In genomic region chr3:157182879-157183278, GRCh38 we compare ENCODE assay signal across 19 cellular contexts. TPM values are rescaled to one million over a fixed set of nuclear protein-coding genes. Genes with fewer than 3 reads are reported as not detected.
DNase-seq lines count a peak whose midpoint lies in the region; TF ChIP-seq lines count a peak whose summit lies in the region.
"Had no signal": no experiment of that assay in that cellular context is flagged by ENCODE, and none has a peak within 500 bp of the region (broad histone marks: within the 10 kb centered on the region; RNA-seq: fewer than 3 reads in every experiment).

No MANE protein-coding gene starts in this region.

- no peak overlapping the region for H3K4me3 ChIP-seq in AG09309 (ENCODE audit: control insufficient read depth, low read depth, low read length)
- no peak overlapping the region for H3K4me3 ChIP-seq in HFF-Myc (replicated peaks; ENCODE audit: low read depth, low read length)
- no peak overlapping the region for H3K4me3 ChIP-seq in WI38 (ENCODE audit: low read depth, low read length)
- no peak overlapping the region for H3K4me3 ChIP-seq in fibroblast of villous mesenchyme (ENCODE audit: low read depth, low read length)
- H3K4me3 ChIP-seq in lower leg skin (ENCODE audit: low read depth, poor library complexity, severe bottlenecking), result no peak overlapping the region
- H3K4me3 ChIP-seq: esophagus squamous epithelium, lung had no signal

- TF ChIP-seq POLR2A in lower leg skin (IDR thresholded peaks at IDR 0.05), result no peak

- TF ChIP-seq CTCF in AG09309 (IDR thresholded peaks at IDR 0.05; ENCODE audit: control insufficient read depth, insufficient read depth, low read depth, low read length, missing control alignments) (peak; percentile 36), HFF-Myc (IDR thresholded peaks at IDR 0.05; ENCODE audit: low read depth, low read length, missing control alignments) (peak; percentile 16), WI38 (IDR thresholded peaks at IDR 0.05; ENCODE audit: low read depth, low read length) (0 out of 2 replicates have a peak, but pooled peaks have one; percentile 5), fibroblast of villous mesenchyme (IDR thresholded peaks at IDR 0.05; ENCODE audit: insufficient read depth, low read depth, low read length) (peak; percentile 31), lower leg skin (IDR thresholded peaks at IDR 0.05) (no peak)

- WGBS in lower leg skin, 2 donors, result 90 to 98% methylated on average over 3 of the region's 3 CpGs

- intact Hi-C loops in lower leg skin (cut with DNase I; ENCODE audit: low total_unique reads), result no loop called here

- DNase-seq in AG09309 (ENCODE audit: low read depth) (no peak), HFF-Myc (ENCODE audit: extremely low read depth, low read depth) (no peak), fibroblast of villous mesenchyme (ENCODE audit: low read depth) (no peak), globus pallidus (ENCODE audit: low spot score) (no peak), C1 segment of cervical spinal cord (lab: John Stamatoyannopoulos, UW) (no peak), lower leg skin (ENCODE audit: low spot score in 2 of 2) (no peak)
- DNase-seq: activated CD4-positive, alpha-beta memory T cell treated with anti-CD3 and anti-CD28 coated beads for 36 hours; activated CD8-positive, alpha-beta memory T cell treated with anti-CD3 and anti-CD28 coated beads, Interleukin-2, amount 50 U/mL, for 48 hours; CD8-positive, alpha-beta T cell; DMS153; effector CD4-positive, alpha-beta T cell; esophagus squamous epithelium; GF-D8; NCI-H187 treated with DMSO at 0.1 percent for 48 hours; posterior cingulate gyrus; stimulated activated CD4-positive, alpha-beta T cell treated with anti-CD3 and anti-CD28 coated beads, Interleukin-4, amount 100 ng/mL, for 4 hours; stimulated activated naive CD4-positive, alpha-beta T cell had no signal

RNA-seq across cellular contexts. Expression of gene CCNL1, which starts 22.9 kb away (rescaled TPM):
- total RNA-seq in fibroblast of villous mesenchyme (108 and 175 TPM in 2 replicates), lower leg skin (100 to 1,000 TPM; 113 to 308 (median 155) TPM)

Comparison
In these comparisons a context has a peak if more than half of its experiments do, and no peak if none do; other contexts are left out.
1. CTCF ChIP-seq: peak in AG09309 (single experiment), HFF-Myc (single experiment), WI38 (single experiment) and fibroblast of villous mesenchyme (single experiment); none in lower leg skin (0 of 3).